In the genomic region with DNA sequence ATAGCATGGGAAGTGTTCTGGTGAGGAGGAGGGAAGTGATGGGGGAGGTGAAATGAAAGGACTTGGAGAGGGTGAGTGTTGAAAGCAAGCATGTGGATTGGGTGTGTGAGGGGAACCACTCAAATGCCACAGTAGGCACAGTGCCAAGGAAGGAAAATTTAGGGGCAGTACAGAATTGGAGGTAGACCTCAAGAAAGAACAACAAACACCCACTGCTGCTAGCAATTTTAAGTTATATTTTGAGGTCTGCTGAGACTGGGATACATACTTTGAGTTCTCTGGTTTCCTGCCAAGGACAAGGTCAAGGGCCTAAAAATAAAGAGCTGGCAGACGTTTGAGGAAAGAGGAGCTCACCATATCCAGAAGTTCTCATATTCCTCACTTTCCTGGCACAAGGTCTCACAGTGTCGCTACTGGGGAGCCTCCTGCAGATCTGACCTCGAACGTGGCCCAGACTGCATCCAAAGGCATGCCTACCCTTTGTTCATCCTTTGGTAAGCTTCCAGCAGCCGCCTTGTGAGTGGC, we compare ENCODE assay signal across 12 cellular contexts.
DNase-seq lines count a peak whose midpoint lies in the region; ATAC-seq and TF ChIP-seq lines count a peak whose summit lies in the region.
"Had no signal": no experiment of that assay in that cellular context is flagged by ENCODE, and none has a peak within 500 bp of the region (broad histone marks: within the 10 kb centered on the region; RNA-seq: fewer than 3 reads in every experiment).

No MANE protein-coding gene starts in this region.

- 78% methylated on average over 5 of the region's 5 CpGs for WGBS in hepatocyte (ENCODE audit: low lambda C conversion rate, missing lambda C conversion rate)

- no peaks in the 10 kb centered on the region for H3K9me2 ChIP-seq in hepatocyte (replicated peaks; ENCODE audit: insufficient read depth)

- H3K4me2 ChIP-seq in osteoblast (ENCODE audit: insufficient read depth, low read length) (peak overlapping the region; percentile 44), hepatocyte (no peak overlapping the region)

- H3K27ac ChIP-seq in osteoblast (ENCODE audit: low read depth, low read length) (no peak overlapping the region), hepatocyte (no peak overlapping the region)
- H3K27ac ChIP-seq: RWPE1 had no signal

- H3K27me3 ChIP-seq in osteoblast (ENCODE audit: insufficient read depth, low read length) (no peaks in the 10 kb centered on the region), hepatocyte (no peaks in the 10 kb centered on the region)

- no peak overlapping the region for H3K4me3 ChIP-seq in epithelial cell of esophagus (ENCODE audit: low read length)
- H3K4me3 ChIP-seq in osteoblast (ENCODE audit: insufficient read depth, low read length), result no peak overlapping the region
- H3K4me3 ChIP-seq in hepatocyte, result no peak overlapping the region

- TF ChIP-seq CTCF in epithelial cell of esophagus (IDR thresholded peaks at IDR 0.05; ENCODE audit: insufficient read depth, low read depth, low read length, missing control alignments), result no peak
- TF ChIP-seq CTCF in osteoblast (IDR thresholded peaks at IDR 0.05; ENCODE audit: extremely low read depth, low read depth, low read length), result no peak
- no peak for TF ChIP-seq CTCF in hepatocyte (IDR thresholded peaks at IDR 0.05; ENCODE audit: poor library complexity)
- no peak for TF ChIP-seq CTCF in GM13977 (IDR thresholded peaks at IDR 0.05; ENCODE audit: extremely low read depth, insufficient read depth, missing control alignments)

- H2AFZ ChIP-seq in osteoblast (ENCODE audit: low read length), result no peak overlapping the region
- H2AFZ ChIP-seq in hepatocyte, result no peak overlapping the region

- H4K20me1 ChIP-seq in osteoblast (ENCODE audit: insufficient read depth, low read length) (peaks cover 2% of the 10 kb centered on the region), hepatocyte (ENCODE audit: insufficient read depth, poor library complexity, severe bottlenecking) (no peaks in the 10 kb centered on the region)

- no peaks in the 10 kb centered on the region for H3K9me3 ChIP-seq in osteoblast (ENCODE audit: low read depth, low read length)
- H3K9me3 ChIP-seq in hepatocyte (ENCODE audit: low read depth), result no peaks in the 10 kb centered on the region

- peaks cover 13% of the 10 kb centered on the region for H3K4me1 ChIP-seq in osteoblast (ENCODE audit: insufficient read depth, low read length)
- H3K4me1 ChIP-seq in hepatocyte (ENCODE audit: insufficient read depth), result peaks cover 12% of the 10 kb centered on the region

- no peak for ATAC-seq in GM21723 (IDR thresholded peaks at IDR 0.05; ENCODE audit: unreplicated experiment)

- in situ Hi-C loops in GM13977 (cut with MboI; ENCODE audit: low pct_unique_long_range_greater_than_20kb, low sequenced_read_pairs, unreplicated experiment), result no loop called here

- H3K36me3 ChIP-seq in osteoblast (ENCODE audit: insufficient read depth, low read length), result no peaks in the 10 kb centered on the region
- no peaks in the 10 kb centered on the region for H3K36me3 ChIP-seq in hepatocyte (replicated peaks; ENCODE audit: insufficient read depth, low read depth)

- DNase-seq in AG08395 (ENCODE audit: low spot score) (peak; percentile 57), NCI-H1105 (lab: John Stamatoyannopoulos, UW) (peak; percentile 47), epithelial cell of esophagus (ENCODE audit: low read depth) (peak; percentile 26), osteoblast (ENCODE audit: insufficient read length, low spot score, missing footprints) (peak; percentile 58), hepatocyte (ENCODE audit: low spot score) (no peak), GM13977 (ENCODE audit: low spot score) (no peak)
- DNase-seq in stimulated activated CD4-positive, alpha-beta T cell treated with anti-CD3 and anti-CD28 coated beads, Interleukin-15, amount 100 ng/mL, for 24 hours, result no peak
- DNase-seq: activated CD4-positive, alpha-beta T cell treated with anti-CD3 and anti-CD28 coated beads, Interleukin-2, amount 50 U/mL, for 1 hour; activated naive CD8-positive, alpha-beta T cell treated with anti-CD3 and anti-CD28 coated beads, Interleukin-2, amount 10 ng/mL, durations not matched to agents 7 days and 5 days; MV-4-11 had no signal

- no peaks in the 10 kb centered on the region for H3K79me2 ChIP-seq in osteoblast (ENCODE audit: insufficient read depth, low read length)
- H3K79me2 ChIP-seq in hepatocyte, result no peaks in the 10 kb centered on the region

Comparison
In these comparisons a context has a peak if more than half of its experiments do, and no peak if none do; other contexts are left out.
1. DNase-seq: peak in AG08395 (single experiment), NCI-H1105 (single experiment), epithelial cell of esophagus (single experiment) and osteoblast (single experiment); none in hepatocyte (single experiment), GM13977 (single experiment) and stimulated activated CD4-positive, alpha-beta T cell treated with anti-CD3 and anti-CD28 coated beads, Interleukin-15, amount 100 ng/mL, for 24 hours (single experiment).